In genomic region chr2:240810621-240811020, GRCh38 we compare ENCODE assay signal across 16 cellular contexts. TPM values are rescaled to one million over a fixed set of nuclear protein-coding genes. Genes with fewer than 3 reads are reported as not detected.
"Had no signal": no experiment of that assay in that cellular context is flagged by ENCODE, and none has a peak within 500 bp of the region (broad histone marks: within the 10 kb centered on the region; RNA-seq: fewer than 3 reads in every experiment).

No MANE protein-coding gene starts in this region.

- H3K27me3 ChIP-seq: neural progenitor cell had no signal

- H3K4me1 ChIP-seq: neural progenitor cell, parathyroid adenoma had no signal

- H3K9me3 Mint-ChIP-seq: activated naive CD8-positive, alpha-beta T cell treated with anti-CD3 and anti-CD28 coated beads, Interleukin-2, amount 50 U/mL, for 24 hours had no signal

- H3K4me3 ChIP-seq: neural progenitor cell, smooth muscle cell had no signal

- DNase-seq: activated CD4-positive, alpha-beta T cell treated with anti-CD3 and anti-CD28 coated beads for 1 hour; activated naive CD4-positive, alpha-beta T cell; activated naive CD8-positive, alpha-beta T cell treated with anti-CD3 and anti-CD28 coated beads, Interleukin-2, amount 50 U/mL, for 24 hours; effector memory CD8-positive, alpha-beta T cell; foreskin melanocyte; immature natural killer cell; left cardiac atrium had no signal

- H3K4me2 ChIP-seq: neural progenitor cell, smooth muscle cell had no signal

- H3K4me3 Mint-ChIP-seq: activated naive CD8-positive, alpha-beta T cell treated with anti-CD3 and anti-CD28 coated beads, Interleukin-2, amount 50 U/mL, for 24 hours; dendritic cell treated with granulocyte-macrophage colony-stimulating factor and Interleukin-4, amounts not matched to agents 40 ng/mL and 50 ng/mL, for 4 days; effector memory CD8-positive, alpha-beta T cell; immature natural killer cell; neural progenitor cell had no signal

- H3K9ac ChIP-seq: neural progenitor cell, parathyroid adenoma had no signal

- H3K36me3 ChIP-seq: neural progenitor cell had no signal

- H3K27ac ChIP-seq: epithelial cell of prostate, neural progenitor cell, parathyroid adenoma had no signal

- H3K4me1 Mint-ChIP-seq: activated naive CD8-positive, alpha-beta T cell treated with anti-CD3 and anti-CD28 coated beads, Interleukin-2, amount 50 U/mL, for 24 hours; immature natural killer cell; neural progenitor cell had no signal

- H3K79me2 ChIP-seq: parathyroid adenoma had no signal

- ATAC-seq: activated naive CD8-positive, alpha-beta T cell treated with anti-CD3 and anti-CD28 coated beads, Interleukin-2, amount 50 U/mL, for 24 hours; effector memory CD8-positive, alpha-beta T cell; left cardiac atrium had no signal

- H3K27ac Mint-ChIP-seq: activated naive CD8-positive, alpha-beta T cell treated with anti-CD3 and anti-CD28 coated beads, Interleukin-2, amount 50 U/mL, for 24 hours; dendritic cell treated with granulocyte-macrophage colony-stimulating factor and Interleukin-4, amounts not matched to agents 40 ng/mL and 50 ng/mL, for 4 days; effector memory CD8-positive, alpha-beta T cell; neural progenitor cell had no signal

- H2AFZ ChIP-seq: neural progenitor cell, parathyroid adenoma had no signal

RNA-seq across cellular contexts. Expression of gene KIF1A, which starts 9.4 kb away (rescaled TPM):
- total RNA-seq: fibroblast of lung had no signal
- polyA plus RNA-seq: immature natural killer cell had no signal

RNA-seq across cellular contexts. Expression of gene AGXT, which starts 58.0 kb away (rescaled TPM):
- total RNA-seq: aorta; fibroblast of lung; lung microvascular endothelial cell; smooth muscle cell; T-helper 1 cell treated with Interleukin-12 subunit alpha and Interleukin-12 subunit beta and Interleukin-4 antibody, amounts not matched to agents 30 ng/mL and 1 ng/mL, for 36 hours had no signal
- polyA plus RNA-seq: aorta, fibroblast of lung, immature natural killer cell, smooth muscle cell had no signal
